In genomic region chr7:151645311-151645710, GRCh38 we compare ENCODE assay signal across 25 cellular contexts.
"Had no signal": no experiment of that assay in that cellular context is flagged by ENCODE, and none has a peak within 500 bp of the region (broad histone marks: within the 10 kb centered on the region; RNA-seq: fewer than 3 reads in every experiment).

No MANE protein-coding gene starts in this region.

- H3K4me1 Mint-ChIP-seq: neural progenitor cell; stimulated activated effector memory CD8-positive, alpha-beta T cell treated with anti-CD3 and anti-CD28 coated beads, Interleukin-12 subunit alpha, Interleukin-12 subunit beta, amount 100 ng/mL, for 72 hours had no signal

- H3K9me3 ChIP-seq: gastrocnemius medialis, right lobe of liver, thyroid gland, vagina had no signal

- H3K36me3 Mint-ChIP-seq: neural progenitor cell; stimulated activated effector memory CD8-positive, alpha-beta T cell treated with anti-CD3 and anti-CD28 coated beads, Interleukin-12 subunit alpha, Interleukin-12 subunit beta, amount 100 ng/mL, for 72 hours had no signal

- H3K4me2 ChIP-seq: neural progenitor cell, smooth muscle cell had no signal

- H3K79me2 ChIP-seq: parathyroid adenoma had no signal

- H3K4me3 Mint-ChIP-seq: endodermal cell; naive thymus-derived CD4-positive, alpha-beta T cell; nephron; neural progenitor cell; stimulated activated effector memory CD8-positive, alpha-beta T cell treated with anti-CD3 and anti-CD28 coated beads, Interleukin-12 subunit alpha, Interleukin-12 subunit beta, amount 100 ng/mL, for 72 hours had no signal

- H3K4me1 ChIP-seq: gastrocnemius medialis, neural progenitor cell, parathyroid adenoma, thyroid gland had no signal

- H3K9ac ChIP-seq: neural progenitor cell, parathyroid adenoma had no signal

- H3K4me3 ChIP-seq: dorsolateral prefrontal cortex, gastrocnemius medialis, lung, neural progenitor cell, right lobe of liver, smooth muscle cell, stomach, thyroid gland, vagina had no signal

- H3K9me3 Mint-ChIP-seq: neural progenitor cell; stimulated activated effector memory CD8-positive, alpha-beta T cell treated with anti-CD3 and anti-CD28 coated beads, Interleukin-12 subunit alpha, Interleukin-12 subunit beta, amount 100 ng/mL, for 72 hours had no signal

- ATAC-seq: gastrocnemius medialis; left lobe of liver; naive thymus-derived CD4-positive, alpha-beta T cell; right lobe of liver had no signal

- H3K27ac ChIP-seq: dorsolateral prefrontal cortex, gastrocnemius medialis, neural progenitor cell, parathyroid adenoma, stomach, thyroid gland, vagina had no signal

- H3K27me3 ChIP-seq: dorsolateral prefrontal cortex, gastrocnemius medialis, neural progenitor cell, right lobe of liver, stomach, thyroid gland, vagina had no signal

- H3K27ac Mint-ChIP-seq: endodermal cell; naive thymus-derived CD4-positive, alpha-beta T cell; nephron; neural progenitor cell; progenitor cell of endocrine pancreas; stimulated activated effector memory CD8-positive, alpha-beta T cell treated with anti-CD3 and anti-CD28 coated beads, Interleukin-12 subunit alpha, Interleukin-12 subunit beta, amount 100 ng/mL, for 72 hours had no signal

- H3K36me3 ChIP-seq: gastrocnemius medialis, neural progenitor cell, stomach, thyroid gland, vagina had no signal

- DNase-seq: dorsolateral prefrontal cortex; effector CD4-positive, alpha-beta T cell; endodermal cell; erythroblast; gastrocnemius medialis; head of caudate nucleus; mesenchymal stem cell; midbrain; naive thymus-derived CD4-positive, alpha-beta T cell; right lobe of liver; stimulated activated CD4-positive, alpha-beta T cell treated with anti-CD3 and anti-CD28 coated beads, Interleukin-12 subunit alpha, Interleukin-12 subunit beta, amount 100 ng/mL, for 4 hours; stimulated activated CD4-positive, alpha-beta T cell treated with anti-CD3 and anti-CD28 coated beads, Interleukin-1b, Interleukin-23, amount 100 ng/mL, for 48 hours; stimulated activated CD4-positive, alpha-beta T cell treated with anti-CD3 and anti-CD28 coated beads, Interleukin-4, amount 100 ng/mL, for 24 hours; stimulated activated naive CD4-positive, alpha-beta T cell treated with Interleukin-2 at 50 U/mL for 16 hours; stomach; thyroid gland had no signal
